31 cellular contexts compared by ENCODE assay signal in the genomic region with DNA sequence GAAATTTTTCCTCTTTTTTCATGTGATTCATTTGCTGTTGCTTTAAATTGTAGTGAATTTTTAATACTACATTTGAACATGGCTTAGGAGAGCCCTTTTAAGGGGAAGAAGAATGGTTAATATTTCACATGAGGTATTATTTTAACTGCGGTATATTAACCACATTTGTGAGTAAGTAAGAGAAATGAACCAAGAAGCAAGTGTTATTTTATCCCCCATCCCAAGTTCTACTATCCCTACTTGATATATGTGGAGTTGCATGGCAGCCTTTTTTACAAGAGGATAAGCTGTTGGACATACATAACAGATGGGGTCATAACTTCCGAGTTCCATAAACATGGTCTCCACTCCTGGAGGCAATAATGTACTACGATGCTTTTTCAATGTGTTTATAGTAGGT.
"Had no signal": no experiment of that assay in that cellular context is flagged by ENCODE, and none has a peak within 500 bp of the region (broad histone marks: within the 10 kb centered on the region; RNA-seq: fewer than 3 reads in every experiment).

No MANE protein-coding gene starts in this region.

- H3K79me2 ChIP-seq: parathyroid adenoma had no signal

- H3K27ac Mint-ChIP-seq: immature natural killer cell; naive thymus-derived CD8-positive, alpha-beta T cell; nephron; stimulated activated naive B cell treated with anti-CD40 and anti-IgM and Interleukin-4, amounts not matched to agents 10 μg/mL and 1 μg/mL and 100 μg/mL, for 72 hours had no signal

- DNase-seq: heart left ventricle; hypothalamus; immature natural killer cell; left colon; lower lobe of right lung; mammary epithelial cell; mesenchymal stem cell; nucleus accumbens; psoas muscle; right cardiac atrium; stimulated activated CD4-positive, alpha-beta T cell treated with anti-CD3 and anti-CD28 coated beads, Interleukin-12 subunit alpha, Interleukin-12 subunit beta, amount 100 ng/mL, for 4 hours; stimulated activated CD4-positive, alpha-beta T cell treated with anti-CD3 and anti-CD28 coated beads, Interleukin-15, amount 100 ng/mL, for 24 hours; stimulated activated CD4-positive, alpha-beta T cell treated with anti-CD3 and anti-CD28 coated beads, Interleukin-2, amount 100 ng/mL, for 24 hours; stimulated activated CD4-positive, alpha-beta T cell treated with anti-CD3 and anti-CD28 coated beads, Interleukin-4, amount 100 ng/mL, for 1 hour; stimulated activated naive B cell treated with anti-CD40 and anti-IgM and Interleukin-4, amounts not matched to agents 10 μg/mL and 1 μg/mL and 100 μg/mL, for 72 hours; stimulated activated naive CD8-positive, alpha-beta T cell treated with anti-CD3 and anti-CD28 coated beads, Interleukin-15, Interleukin-2, amounts not matched to agents 100 U/mL and 50 U/mL, for 24 hours; stomach; testis; thyroid gland; transverse colon; upper lobe of right lung had no signal

- H3K9me3 ChIP-seq: heart left ventricle, left lung, lower lobe of right lung, psoas muscle, testis, thyroid gland, transverse colon, upper lobe of right lung had no signal

- H3K36me3 ChIP-seq: heart left ventricle, left lung, lower lobe of right lung, stomach, thyroid gland, transverse colon, upper lobe of right lung had no signal

- H3K4me3 Mint-ChIP-seq: immature natural killer cell; naive thymus-derived CD8-positive, alpha-beta T cell; nephron; neural crest cell; stimulated activated naive B cell treated with anti-CD40 and anti-IgM and Interleukin-4, amounts not matched to agents 10 μg/mL and 1 μg/mL and 100 μg/mL, for 72 hours had no signal

- ATAC-seq: left colon; left lung; naive thymus-derived CD8-positive, alpha-beta T cell; psoas muscle; right cardiac atrium; sciatic nerve; stimulated activated naive B cell treated with anti-CD40 and anti-IgM and Interleukin-4, amounts not matched to agents 10 μg/mL and 1 μg/mL and 100 μg/mL, for 72 hours; stimulated activated naive CD8-positive, alpha-beta T cell treated with anti-CD3 and anti-CD28 coated beads, Interleukin-15, Interleukin-2, amounts not matched to agents 100 U/mL and 50 U/mL, for 24 hours had no signal

- H3K36me3 Mint-ChIP-seq: immature natural killer cell; naive thymus-derived CD8-positive, alpha-beta T cell; stimulated activated naive B cell treated with anti-CD40 and anti-IgM and Interleukin-4, amounts not matched to agents 10 μg/mL and 1 μg/mL and 100 μg/mL, for 72 hours had no signal

- H3K27me3 ChIP-seq: heart left ventricle, left lung, stomach, testis, thyroid gland, transverse colon, upper lobe of right lung had no signal

- H2AFZ ChIP-seq: parathyroid adenoma had no signal

- FAIRE-seq: islet of Langerhans, kidney, urothelium cell line had no signal

- H3K4me1 ChIP-seq: heart left ventricle, left lung, lower lobe of right lung, parathyroid adenoma, psoas muscle, stomach, testis, thyroid gland, transverse colon, upper lobe of right lung had no signal

- H3K27ac ChIP-seq: heart left ventricle, left lung, lower lobe of right lung, parathyroid adenoma, psoas muscle, skin epidermis, stomach, testis, thyroid gland, transverse colon, upper lobe of right lung had no signal

- H3K27me3 Mint-ChIP-seq: naive thymus-derived CD8-positive, alpha-beta T cell; stimulated activated naive B cell treated with anti-CD40 and anti-IgM and Interleukin-4, amounts not matched to agents 10 μg/mL and 1 μg/mL and 100 μg/mL, for 72 hours had no signal

- H3K4me1 Mint-ChIP-seq: immature natural killer cell; naive thymus-derived CD8-positive, alpha-beta T cell; nephron; neural crest cell; stimulated activated naive B cell treated with anti-CD40 and anti-IgM and Interleukin-4, amounts not matched to agents 10 μg/mL and 1 μg/mL and 100 μg/mL, for 72 hours had no signal

- H3K4me3 ChIP-seq: heart left ventricle, left lung, lower lobe of right lung, psoas muscle, skin epidermis, stomach, testis, thyroid gland, transverse colon, upper lobe of right lung had no signal
